25 cellular contexts compared by ENCODE assay signal in the genomic region with DNA sequence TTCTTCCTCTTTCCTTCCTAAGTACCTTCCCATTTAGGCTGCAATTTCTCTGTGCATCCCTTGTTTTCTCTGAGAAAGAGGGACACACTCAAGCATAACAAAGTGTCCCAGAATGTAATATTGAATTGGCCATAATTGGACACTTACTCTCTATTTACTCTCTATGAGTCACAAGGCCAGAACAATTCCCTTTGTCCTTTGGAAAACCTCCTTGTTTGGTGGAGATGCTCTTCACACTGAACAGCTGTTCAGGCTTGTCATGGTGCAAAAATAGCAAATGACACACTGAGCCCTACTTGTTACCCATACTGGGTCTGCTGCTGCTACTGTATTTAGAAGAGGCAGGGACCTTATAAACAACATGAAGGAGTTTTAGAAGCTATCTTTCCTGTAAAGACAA.
DNase-seq lines count a peak whose midpoint lies in the region; ATAC-seq and TF ChIP-seq lines count a peak whose summit lies in the region.
"Had no signal": no experiment of that assay in that cellular context is flagged by ENCODE, and none has a peak within 500 bp of the region (broad histone marks: within the 10 kb centered on the region; RNA-seq: fewer than 3 reads in every experiment).

No MANE protein-coding gene starts in this region.

- ATAC-seq in PC-3: no peak
- ATAC-seq: HepG2; stimulated activated effector memory CD8-positive, alpha-beta T cell treated with anti-CD3 and anti-CD28 coated beads, Interleukin-12 subunit alpha, Interleukin-12 subunit beta, amount 100 ng/mL, for 72 hours had no signal

- H3K4me2 ChIP-seq in PC-3 (ENCODE audit: low read length): no peak overlapping the region

- H3K4me3 ChIP-seq in PC-3 (ENCODE audit: low read length): no peak overlapping the region
- no peak overlapping the region for H3K4me3 ChIP-seq in effector memory CD4-positive, alpha-beta T cell (ENCODE audit: insufficient read depth, low read depth, low read length, poor library complexity, severe bottlenecking)
- H3K4me3 ChIP-seq: cardiac muscle cell, left ventricle myocardium inferior, SJSA1, skin epidermis, suprapubic skin, uterus had no signal

- no peaks in the 10 kb centered on the region for H3K79me2 ChIP-seq in PC-3 (ENCODE audit: low read length)

- BruUV-seq in PC-3 (replicated peaks; lab: Mats Ljungman, UMichigan): no TSS peak

- TF ChIP-seq POLR2A in erythroblast (IDR thresholded peaks at IDR 0.05; ENCODE audit: low read length): no peak

- in situ Hi-C loops in Caki2 (cut with HindIII; ENCODE audit: low pct_unique_long_range_greater_than_20kb, low sequenced_read_pairs): no loop called here

- CTCF ChIA-PET in PC-3 (lab: Charles Lee): no interaction called here

- H3F3A ChIP-seq in PC-3 (ENCODE audit: low read length, unreplicated experiment): no peaks in the 10 kb centered on the region

- intact Hi-C loops in PC-3 (cut with micrococcal nuclease): no loop called here

- no peaks in the 10 kb centered on the region for H3K27me3 ChIP-seq in PC-3 (ENCODE audit: low read length)
- no peaks in the 10 kb centered on the region for H3K27me3 ChIP-seq in effector memory CD4-positive, alpha-beta T cell (replicated peaks; ENCODE audit: control insufficient read depth, insufficient read depth, low read length, poor library complexity, severe bottlenecking)
- H3K27me3 ChIP-seq: cardiac muscle cell, SJSA1, suprapubic skin, uterus had no signal

- POLR2A ChIA-PET in PC-3 (lab: Charles Lee; ENCODE audit: unreplicated experiment): no interaction called here

- no peaks in the 10 kb centered on the region for H3K36me3 ChIP-seq in PC-3 (ENCODE audit: low read depth, low read length)
- no peaks in the 10 kb centered on the region for H3K36me3 ChIP-seq in effector memory CD4-positive, alpha-beta T cell (ENCODE audit: control insufficient read depth, insufficient read depth, low read length)
- H3K36me3 ChIP-seq: cardiac muscle cell, left ventricle myocardium inferior, SJSA1, suprapubic skin, uterus had no signal

- no peaks in the 10 kb centered on the region for H4K20me1 ChIP-seq in PC-3 (ENCODE audit: low read length)

- peaks cover 3% of the 10 kb centered on the region; the same call in 1 of the 2 replicates for H3K9me3 ChIP-seq in PC-3 (ENCODE audit: low read length)
- H3K9me3 ChIP-seq in effector memory CD4-positive, alpha-beta T cell (ENCODE audit: control insufficient read depth, low read length): no peaks in the 10 kb centered on the region
- H3K9me3 ChIP-seq: SJSA1, uterus had no signal

- DNase-seq in Caki2 (ENCODE audit: low read depth) (peak; percentile 21), NCI-H2029 treated with DMSO at 0.1 percent for 48 hours (lab: John Stamatoyannopoulos, UW) (peak; percentile 81), PC-3 (peak; percentile 23), midbrain (lab: John Stamatoyannopoulos, UW) (peak; percentile 30), erythroblast (lab: John Stamatoyannopoulos, UW) (no peak), NCI-H82 (lab: John Stamatoyannopoulos, UW) (no peak), hippocampal formation (lab: John Stamatoyannopoulos, UW) (no peak)
- no peak for DNase-seq in effector memory CD4-positive, alpha-beta T cell
- DNase-seq: ACHN; activated CD4-positive, alpha-beta T cell treated with anti-CD3 and anti-CD28 coated beads for 1 hour; activated naive CD4-positive, alpha-beta T cell treated with anti-CD3 and anti-CD28 coated beads for 36 hours; activated T-cell treated with anti-CD3 and anti-CD28 coated beads, Interleukin-2, amount 50 U/mL, for 48 hours; immature natural killer cell; left ventricle myocardium inferior; NCI-H1436; stimulated activated CD4-positive, alpha-beta T cell treated with anti-CD3 and anti-CD28 coated beads, Interleukin-2, amount 100 ng/mL, for 24 hours; T-helper 1 cell; uterus had no signal

- H3K9ac ChIP-seq in PC-3 (ENCODE audit: low read length): no peak overlapping the region

- TF ChIP-seq CTCF in PC-3 (conservative IDR thresholded peaks at IDR 0.05; ENCODE audit: low read depth, low read length): no peak

- no peak overlapping the region for H2AFZ ChIP-seq in PC-3 (ENCODE audit: low read length)

- H3K9me2 ChIP-seq in PC-3 (replicated peaks; ENCODE audit: low read length): no peaks in the 10 kb centered on the region

- H3K4me1 ChIP-seq in PC-3 (ENCODE audit: insufficient read depth, low read length): no peaks in the 10 kb centered on the region
- no peaks in the 10 kb centered on the region for H3K4me1 ChIP-seq in effector memory CD4-positive, alpha-beta T cell (ENCODE audit: control insufficient read depth, insufficient read depth, low read length, poor library complexity, severe bottlenecking)
- H3K4me1 ChIP-seq: left ventricle myocardium inferior, SJSA1, suprapubic skin, uterus had no signal

- no peak overlapping the region for H3K27ac ChIP-seq in PC-3 (ENCODE audit: low read length)
- H3K27ac ChIP-seq in effector memory CD4-positive, alpha-beta T cell (ENCODE audit: insufficient read depth, low read length, poor library complexity, severe bottlenecking): no peak overlapping the region
- H3K27ac ChIP-seq: C4-2B, cardiac muscle cell, left ventricle myocardium inferior, SJSA1, skin epidermis, suprapubic skin, uterus had no signal

Comparison
In these comparisons a context has a peak if more than half of its experiments do, and no peak if none do; other contexts are left out.
1. DNase-seq: peak in Caki2 (single experiment), NCI-H2029 treated with DMSO at 0.1 percent for 48 hours (single experiment), PC-3 (single experiment) and midbrain (single experiment); none in erythroblast (0 of 2), NCI-H82 (single experiment), hippocampal formation (0 of 2) and effector memory CD4-positive, alpha-beta T cell (0 of 3).